Comparison of ENCODE assay signal across 10 cellular contexts in the genomic region with DNA sequence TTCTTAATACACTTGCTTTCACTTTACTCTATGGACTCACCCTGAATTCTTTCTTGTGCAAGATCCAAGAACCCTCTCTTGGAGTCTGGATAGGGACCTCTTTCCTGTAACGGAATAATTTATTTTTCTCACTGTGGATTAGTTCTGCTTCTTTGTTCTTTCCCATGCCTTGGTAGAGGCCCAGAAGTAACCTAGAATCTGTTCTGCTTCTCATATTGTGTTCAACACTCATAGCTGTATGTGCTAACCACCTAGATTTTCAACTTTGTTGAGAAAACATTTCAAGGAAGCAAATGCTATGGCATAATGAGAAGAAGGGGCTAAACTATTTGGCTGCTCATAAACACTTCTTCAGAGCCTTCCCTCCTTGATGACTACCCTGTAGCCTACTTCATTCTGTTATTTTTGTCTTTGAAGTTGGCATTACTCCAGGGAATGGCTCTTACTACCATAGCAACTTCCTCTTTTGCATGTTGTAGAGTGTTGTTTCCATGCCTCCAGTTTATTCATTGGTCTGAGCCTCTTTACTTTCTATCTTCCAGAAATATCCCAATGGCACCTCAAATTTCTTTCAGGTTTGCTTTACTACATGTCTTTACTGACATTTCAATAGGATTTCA.
DNase-seq lines count a peak whose midpoint lies in the region; ATAC-seq, FAIRE-seq and TF ChIP-seq lines count a peak whose summit lies in the region.
"Had no signal": no experiment of that assay in that cellular context is flagged by ENCODE, and none has a peak within 500 bp of the region (broad histone marks: within the 10 kb centered on the region; RNA-seq: fewer than 3 reads in every experiment).

No MANE protein-coding gene starts in this region.

- H3K4me3 ChIP-seq in astrocyte (ENCODE audit: insufficient read depth, low read depth, low read length) = no peak overlapping the region
- H3K4me3 ChIP-seq in A673 (ENCODE audit: low read depth, low read length, poor library complexity, severe bottlenecking) = no peak overlapping the region

- no peaks in the 10 kb centered on the region for H3K27me3 ChIP-seq in astrocyte (ENCODE audit: insufficient read depth, low read length)
- no peaks in the 10 kb centered on the region for H3K27me3 ChIP-seq in A673 (replicated peaks; ENCODE audit: insufficient read depth, low read depth, low read length, poor library complexity)

- no peak overlapping the region for H3K27ac Mint-ChIP-seq in astrocyte (ENCODE audit: unreplicated experiment)
- H3K27ac Mint-ChIP-seq: H9 had no signal

- TF ChIP-seq CTCF in astrocyte (IDR thresholded peaks at IDR 0.05; ENCODE audit: insufficient read depth, low read depth, low read length) (no peak), A673 (conservative IDR thresholded peaks at IDR 0.05; ENCODE audit: low read depth, low read length) (no peak)

- H3K36me3 Mint-ChIP-seq in astrocyte (ENCODE audit: low read depth, unreplicated experiment) = no peaks in the 10 kb centered on the region

- POLR2A ChIA-PET in A673 (lab: Charles Lee; ENCODE audit: low non-redundant PET) = no interaction called here

- H4K20me1 ChIP-seq in astrocyte (ENCODE audit: insufficient read depth, low read length) = no peaks in the 10 kb centered on the region

- DNase-seq in astrocyte (ENCODE audit: low read depth) (peak; percentile 34), myocyte (ENCODE audit: low read depth) (peak; percentile 62), A673 (ENCODE audit: low spot score) (no peak), AG08395 (ENCODE audit: low spot score) (no peak)
- DNase-seq: H9 had no signal

- BruUV-seq in A673 (replicated peaks; lab: Mats Ljungman, UMichigan) = no TSS peak

- H2AFZ ChIP-seq in astrocyte (ENCODE audit: low read depth, low read length) = no peak overlapping the region

- H3K9me3 Mint-ChIP-seq in astrocyte (ENCODE audit: unreplicated experiment) = peaks cover 5% of the 10 kb centered on the region

- H3K4me1 ChIP-seq in astrocyte (ENCODE audit: insufficient read depth, low read length) (no peaks in the 10 kb centered on the region), A673 (ENCODE audit: insufficient read depth, low read length, poor library complexity, severe bottlenecking) (no peaks in the 10 kb centered on the region)

- no peak for FAIRE-seq in astrocyte (lab: Jason Lieb, UNC)

- H3K36me3 ChIP-seq in astrocyte (ENCODE audit: insufficient read depth, low read length) = no peaks in the 10 kb centered on the region
- H3K36me3 ChIP-seq in A673 (ENCODE audit: insufficient read depth, low read length, poor library complexity, severe bottlenecking) = no peaks in the 10 kb centered on the region

- ATAC-seq in GM18868 (IDR thresholded peaks at IDR 0.05; ENCODE audit: unreplicated experiment) = peak; percentile 95
- peak; percentile 65 for ATAC-seq in HG03521 (IDR thresholded peaks at IDR 0.05; ENCODE audit: unreplicated experiment)
- no peak for ATAC-seq in HG03439 (IDR thresholded peaks at IDR 0.05; ENCODE audit: unreplicated experiment)
- no peak for ATAC-seq in HG03097 (IDR thresholded peaks at IDR 0.05; ENCODE audit: low FRiP score, unreplicated experiment)

- no peak overlapping the region for H3K4me3 Mint-ChIP-seq in astrocyte (ENCODE audit: unreplicated experiment)
- H3K4me3 Mint-ChIP-seq: H9 had no signal

- peaks cover 4% of the 10 kb centered on the region for H3K4me1 Mint-ChIP-seq in astrocyte (ENCODE audit: low read depth, unreplicated experiment)

- CTCF ChIA-PET in A673 (lab: Charles Lee) = no interaction called here

- peaks cover 7% of the 10 kb centered on the region for H3K9me3 ChIP-seq in astrocyte (ENCODE audit: insufficient read depth, low read depth, low read length)
- peaks cover 13% of the 10 kb centered on the region for H3K9me3 ChIP-seq in A673 (ENCODE audit: low read depth, low read length, poor library complexity, severe bottlenecking)

- H3K9ac ChIP-seq in astrocyte (ENCODE audit: low read length) = no peak overlapping the region
- H3K9ac ChIP-seq: KMS-11 had no signal

- no peak overlapping the region for H3K4me2 ChIP-seq in astrocyte (ENCODE audit: low read length)
- H3K4me2 ChIP-seq: KMS-11 had no signal

- no peak overlapping the region for H3K27ac ChIP-seq in astrocyte (ENCODE audit: low read depth, low read length)
- no peak overlapping the region for H3K27ac ChIP-seq in A673 (ENCODE audit: low read depth, low read length, poor library complexity, severe bottlenecking)
- H3K27ac ChIP-seq: KMS-11 had no signal

- H3K27me3 Mint-ChIP-seq in astrocyte (ENCODE audit: low read depth, unreplicated experiment) = no peaks in the 10 kb centered on the region

- H3K79me2 ChIP-seq in astrocyte (ENCODE audit: insufficient read depth, low read length) = no peaks in the 10 kb centered on the region

- intact Hi-C loops in A673 (cut with micrococcal nuclease; ENCODE audit: unreplicated experiment) = no loop called here

Comparison
In these comparisons a context has a peak if more than half of its experiments do, and no peak if none do; other contexts are left out.
1. ATAC-seq: peak in GM18868 (single experiment) and HG03521 (single experiment); none in HG03439 (single experiment) and HG03097 (single experiment).
2. DNase-seq: peak in astrocyte (single experiment) and myocyte (single experiment); none in A673 (single experiment) and AG08395 (single experiment).